ENCODE assay signal across 5 cellular contexts in genomic region chr12:54943292-54943691, GRCh38.
TF ChIP-seq lines count a peak whose summit lies in the region.

No MANE protein-coding gene starts in this region.

TF ChIP-seq in A549, 52 proteins besides CTCF, POLR2A, EP300 and RAD21:
- TF ChIP-seq MAFK (IDR thresholded peaks at IDR 0.05; ENCODE audit: partially characterized antibody): peak; percentile 83

TF ChIP-seq in IMR-90, 13 proteins besides CTCF, POLR2A, EP300 and RAD21:
- TF ChIP-seq MAFK (IDR thresholded peaks at IDR 0.05; ENCODE audit: low read depth, low read length): peak; percentile 87
TF ChIP-seq in IMR-90: peak in this region for 1; not testable (repeated sequence) for 12.

TF ChIP-seq in K562, 482 proteins besides CTCF, POLR2A, EP300 and RAD21:
- TF ChIP-seq MAFG (tag; conservative IDR thresholded peaks at IDR 0.05) (peak; percentile 87), ZNF316 (IDR thresholded peaks at IDR 0.05) (peak; percentile 92), C11orf30 (IDR thresholded peaks at IDR 0.05; ENCODE audit: low read depth) (peak; percentile 88), MAFF (IDR thresholded peaks at IDR 0.05; ENCODE audit: low read length) (peak; percentile 82), MAFK (IDR thresholded peaks at IDR 0.05; ENCODE audit: low read length) (peak; percentile 84)
TF ChIP-seq in K562: peak in this region for 5; not testable (repeated sequence) for 477.

TF ChIP-seq in H1, 55 proteins besides CTCF, POLR2A, EP300 and RAD21:
- peak; percentile 66; the same call in 1 of the 2 replicates for TF ChIP-seq MAFK (IDR thresholded peaks at IDR 0.05; ENCODE audit: low read depth, low read length)

TF ChIP-seq in HepG2, 621 proteins besides CTCF, POLR2A, EP300 and RAD21:
- TF ChIP-seq MAFK (conservative IDR thresholded peaks at IDR 0.05 in 1 of 2, IDR thresholded peaks at IDR 0.05 in 1 of 2; ENCODE audit: low read length in 2 of 2) (peak; percentile 65 to 89), MAFF (IDR thresholded peaks at IDR 0.05; ENCODE audit: low read depth, low read length) (peak; percentile 80)
